ENCODE assay signal across 16 cellular contexts in the genomic region with DNA sequence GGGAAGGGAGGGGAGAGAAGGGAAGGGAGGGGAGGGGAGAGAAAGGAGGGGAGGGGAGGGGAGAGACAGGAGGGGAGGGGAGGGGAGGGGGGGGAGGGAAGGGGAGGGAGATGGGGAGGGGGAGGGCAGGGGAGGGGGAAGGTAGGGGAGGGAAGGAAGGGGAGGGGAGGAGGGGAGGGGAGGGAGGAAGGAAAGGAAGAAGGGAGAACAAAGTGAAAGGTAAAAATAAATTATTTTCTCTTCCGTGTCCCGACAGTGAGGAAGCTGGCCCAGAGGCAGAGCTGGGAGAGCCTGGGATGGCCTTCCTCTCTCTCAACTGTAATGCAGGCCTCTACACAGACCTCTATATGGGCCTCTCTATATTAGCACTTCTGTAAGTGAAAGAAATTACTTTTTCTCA. TPM values are rescaled to one million over a fixed set of nuclear protein-coding genes. Genes with fewer than 3 reads are reported as not detected.
DNase-seq lines count a peak whose midpoint lies in the region; ATAC-seq, FAIRE-seq and TF ChIP-seq lines count a peak whose summit lies in the region.
"Had no signal": no experiment of that assay in that cellular context is flagged by ENCODE, and none has a peak within 500 bp of the region (broad histone marks: within the 10 kb centered on the region; RNA-seq: fewer than 3 reads in every experiment).

No MANE protein-coding gene starts in this region.

- intact Hi-C loops in activated T-helper 2 cell treated with anti-CD3 and anti-CD28 coated beads, Interferon-gamma antibody, Interleukin-2, Interleukin-4, amounts not matched to agents 10 μg/mL and 5 μg/mL and 100 μg/mL, durations not matched to agents 14 hours and 24 hours and 36 hours (cut with micrococcal nuclease) = no loop called here

- H3K36me3 Mint-ChIP-seq in activated CD8-positive, alpha-beta memory T cell treated with anti-CD3 and anti-CD28 coated beads, Interleukin-2, amount 10 ng/mL, durations not matched to agents 7 days and 5 days = peaks cover 66% of the 10 kb centered on the region
- H3K36me3 Mint-ChIP-seq in activated T-helper 2 cell treated with anti-CD3 and anti-CD28 coated beads, Interferon-gamma antibody, Interleukin-2, Interleukin-4, amounts not matched to agents 10 μg/mL and 5 μg/mL and 100 μg/mL, durations not matched to agents 14 hours and 24 hours and 36 hours (ENCODE audit: low read depth) = peaks cover 73% of the 10 kb centered on the region
- H3K36me3 Mint-ChIP-seq in immature natural killer cell = peaks cover 21 to 40% (median 34%) of the 10 kb centered on the region in 3 donors

- peaks cover 81% of the 10 kb centered on the region for H3K4me1 Mint-ChIP-seq in activated CD8-positive, alpha-beta memory T cell treated with anti-CD3 and anti-CD28 coated beads, Interleukin-2, amount 10 ng/mL, durations not matched to agents 7 days and 5 days
- H3K4me1 Mint-ChIP-seq in activated T-helper 2 cell treated with anti-CD3 and anti-CD28 coated beads, Interferon-gamma antibody, Interleukin-2, Interleukin-4, amounts not matched to agents 10 μg/mL and 5 μg/mL and 100 μg/mL, durations not matched to agents 14 hours and 24 hours and 36 hours (ENCODE audit: low read depth) = peaks cover 79% of the 10 kb centered on the region
- peaks cover 93 to 100% of the 10 kb centered on the region in 2 donors for H3K4me1 Mint-ChIP-seq in immature natural killer cell

- H3K27ac Mint-ChIP-seq in activated CD8-positive, alpha-beta memory T cell treated with anti-CD3 and anti-CD28 coated beads, Interleukin-2, amount 10 ng/mL, durations not matched to agents 7 days and 5 days = peak overlapping the region; percentile 98
- H3K27ac Mint-ChIP-seq in activated T-helper 2 cell treated with anti-CD3 and anti-CD28 coated beads, Interferon-gamma antibody, Interleukin-2, Interleukin-4, amounts not matched to agents 10 μg/mL and 5 μg/mL and 100 μg/mL, durations not matched to agents 14 hours and 24 hours and 36 hours = peak overlapping the region; percentile 50
- H3K27ac Mint-ChIP-seq in immature natural killer cell = peak overlapping the region; percentile 95 to 99 (median 96)
- H3K27ac Mint-ChIP-seq: B cell had no signal

- H3K9me3 Mint-ChIP-seq in activated CD8-positive, alpha-beta memory T cell treated with anti-CD3 and anti-CD28 coated beads, Interleukin-2, amount 10 ng/mL, durations not matched to agents 7 days and 5 days (ENCODE audit: low read depth) = peaks cover 8% of the 10 kb centered on the region
- peaks cover 19% of the 10 kb centered on the region for H3K9me3 Mint-ChIP-seq in activated T-helper 2 cell treated with anti-CD3 and anti-CD28 coated beads, Interferon-gamma antibody, Interleukin-2, Interleukin-4, amounts not matched to agents 10 μg/mL and 5 μg/mL and 100 μg/mL, durations not matched to agents 14 hours and 24 hours and 36 hours
- no peaks in the 10 kb centered on the region for H3K9me3 Mint-ChIP-seq in immature natural killer cell

- no peak for DNase-seq in activated CD8-positive, alpha-beta memory T cell treated with anti-CD3 and anti-CD28 coated beads, Interleukin-2, amount 10 ng/mL, durations not matched to agents 7 days and 5 days
- DNase-seq in activated CD8-positive, alpha-beta memory T cell treated with anti-CD3 and anti-CD28 coated beads for 24 hours = no peak
- DNase-seq in GM12892 (ENCODE audit: insufficient read length) (no peak), immature natural killer cell (no peak), SW 1271 (lab: John Stamatoyannopoulos, UW) (no peak)
- DNase-seq in activated T-helper 2 cell treated with anti-CD3 and anti-CD28 coated beads, Interferon-gamma antibody, Interleukin-2, Interleukin-4, amounts not matched to agents 10 μg/mL and 5 μg/mL and 100 μg/mL, durations not matched to agents 14 hours and 24 hours and 36 hours (ENCODE audit: low spot score) = no peak
- DNase-seq: IMR-90, Karpas-422, NCI-H1417 treated with DMSO at 0.1 percent for 48 hours, NCI-H2029, NCI-H345, NCI-H524 treated with DMSO at 0.1 percent for 48 hours had no signal

- no peak for TF ChIP-seq POLR2A in GM12892 (IDR thresholded peaks at IDR 0.05; ENCODE audit: low read depth, low read length)

- peak; percentile 33 for FAIRE-seq in GM12892 (lab: Jason Lieb, UNC)
- FAIRE-seq: H54 had no signal

- no peak for ATAC-seq in activated CD8-positive, alpha-beta memory T cell treated with anti-CD3 and anti-CD28 coated beads, Interleukin-2, amount 10 ng/mL, durations not matched to agents 7 days and 5 days
- ATAC-seq in HG02885 (IDR thresholded peaks at IDR 0.05; ENCODE audit: poor library complexity, unreplicated experiment) (no peak), GM21360 (IDR thresholded peaks at IDR 0.05; ENCODE audit: unreplicated experiment) (no peak)

- H3K4me3 Mint-ChIP-seq in activated CD8-positive, alpha-beta memory T cell treated with anti-CD3 and anti-CD28 coated beads, Interleukin-2, amount 10 ng/mL, durations not matched to agents 7 days and 5 days = peak overlapping the region; percentile 76
- H3K4me3 Mint-ChIP-seq in activated T-helper 2 cell treated with anti-CD3 and anti-CD28 coated beads, Interferon-gamma antibody, Interleukin-2, Interleukin-4, amounts not matched to agents 10 μg/mL and 5 μg/mL and 100 μg/mL, durations not matched to agents 14 hours and 24 hours and 36 hours (ENCODE audit: low read depth) = no peak overlapping the region
- H3K4me3 Mint-ChIP-seq in immature natural killer cell = peak overlapping the region; percentile 82 to 92 (median 88)
- H3K4me3 Mint-ChIP-seq: B cell had no signal

- no peaks in the 10 kb centered on the region for H3K27me3 Mint-ChIP-seq in activated CD8-positive, alpha-beta memory T cell treated with anti-CD3 and anti-CD28 coated beads, Interleukin-2, amount 10 ng/mL, durations not matched to agents 7 days and 5 days
- no peaks in the 10 kb centered on the region for H3K27me3 Mint-ChIP-seq in activated T-helper 2 cell treated with anti-CD3 and anti-CD28 coated beads, Interferon-gamma antibody, Interleukin-2, Interleukin-4, amounts not matched to agents 10 μg/mL and 5 μg/mL and 100 μg/mL, durations not matched to agents 14 hours and 24 hours and 36 hours (ENCODE audit: low read depth)
- peaks cover 17 to 35% (median 29%) of the 10 kb centered on the region in 3 donors for H3K27me3 Mint-ChIP-seq in immature natural killer cell (ENCODE audit: low read depth in 3 of 3)
- H3K27me3 Mint-ChIP-seq: B cell had no signal

- CTCF ChIA-PET in activated CD8-positive, alpha-beta memory T cell treated with anti-CD3 and anti-CD28 coated beads, Interleukin-2, amount 10 ng/mL, durations not matched to agents 7 days and 5 days (lab: Charles Lee) = no interaction called here

RNA-seq across cellular contexts. Expression of a gene that starts 53.2 kb away (rescaled TPM):
- total RNA-seq in activated CD8-positive, alpha-beta memory T cell treated with anti-CD3 and anti-CD28 coated beads, Interleukin-2, amount 10 ng/mL, durations not matched to agents 7 days and 5 days = 10 to 100 TPM; 83.3 to 95.4 TPM
- 89.6 TPM for polyA plus RNA-seq in GM12892 (2012; ENCODE audit: missing spikeins)
- 81.5 and 85.3 TPM in 2 replicates for total RNA-seq in activated T-helper 2 cell treated with anti-CD3 and anti-CD28 coated beads, Interferon-gamma antibody, Interleukin-2, Interleukin-4, amounts not matched to agents 10 μg/mL and 5 μg/mL and 100 μg/mL, durations not matched to agents 14 hours and 24 hours and 36 hours
- 100 to 1,000 TPM in 2 of 3 donors, 10 to 100 TPM in 1; 59.9 to 103 (median 102) TPM for polyA plus RNA-seq in immature natural killer cell
